9 cellular contexts compared by ENCODE assay signal in genomic region chr2:133171396-133172004, GRCh38.
DNase-seq lines count a peak whose midpoint lies in the region; ATAC-seq and TF ChIP-seq lines count a peak whose summit lies in the region.
"Had no signal": no experiment of that assay in that cellular context is flagged by ENCODE, and none has a peak within 500 bp of the region (broad histone marks: within the 10 kb centered on the region; RNA-seq: fewer than 3 reads in every experiment).

No MANE protein-coding gene starts in this region.

- peaks cover 10% of the 10 kb centered on the region for H3K27me3 Mint-ChIP-seq in MCF 10A (ENCODE audit: insufficient read depth, unreplicated experiment)

- H3K27me3 ChIP-seq in liver (ENCODE audit: control insufficient read depth in 4 of 4, insufficient read depth in 4 of 4, low read length in 3 of 4): no peaks in the 10 kb centered on the region
- H3K27me3 ChIP-seq in MG63: no peaks in the 10 kb centered on the region
- H3K27me3 ChIP-seq: SJCRH30 had no signal

- WGBS in liver: 24% methylated on average over 3 of the region's 3 CpGs

- TF ChIP-seq CTCF in MCF 10A (IDR thresholded peaks at IDR 0.05; ENCODE audit: unreplicated experiment): peak; percentile 57
- peak; percentile 74 for TF ChIP-seq CTCF in liver (IDR thresholded peaks at IDR 0.05; ENCODE audit: low read depth, low read length, missing input control)

- H3K36me3 ChIP-seq in liver (ENCODE audit: control insufficient read depth in 4 of 4, insufficient read depth in 3 of 4, low read depth in 1 of 4, low read length in 3 of 4) (no peaks in the 10 kb centered on the region), MG63 (no peaks in the 10 kb centered on the region)
- H3K36me3 ChIP-seq: SJCRH30 had no signal

- no peaks in the 10 kb centered on the region for H3K4me1 Mint-ChIP-seq in MCF 10A (ENCODE audit: insufficient read depth, unreplicated experiment)

- BruUV-seq in MCF 10A (replicated peaks; lab: Mats Ljungman, UMichigan): no TSS peak

- DNase-seq in DMS53 treated with DMSO at 0.1 percent for 48 hours (lab: John Stamatoyannopoulos, UW; ENCODE audit: unreplicated experiment) (peak; percentile 18), NCI-H510A (lab: John Stamatoyannopoulos, UW) (peak; percentile 12), MCF 10A (ENCODE audit: unreplicated experiment) (peak; percentile 62), MG63 (no peak)

- peak; percentile 93 to 96 for TF ChIP-seq RAD21 in liver (IDR thresholded peaks at IDR 0.05)

- no peaks in the 10 kb centered on the region for H3K9me3 Mint-ChIP-seq in MCF 10A (ENCODE audit: unreplicated experiment)

- POLR2A ChIA-PET in MCF 10A (lab: Yijun Ruan, JAX): no interaction called here

- intact Hi-C loops in MCF 10A (cut with micrococcal nuclease): loop anchor here (1.0 to 10.0 kb wide), 7 partner anchors 494 to 903 kb away; no protein-coding TSS in a partner anchor

- CTCF ChIA-PET in MCF 10A (lab: Yijun Ruan, JAX): interaction anchor here (0.6 to 2.3 kb wide), 14 partner anchors 11 to 1053 kb away, joined by 3 to 19 read pairs (median 4); no protein-coding TSS in a partner anchor

- ATAC-seq in HG02981 (IDR thresholded peaks at IDR 0.05; ENCODE audit: unreplicated experiment): peak; percentile 53
- no peak for ATAC-seq in HG03045 (IDR thresholded peaks at IDR 0.05; ENCODE audit: unreplicated experiment)
- ATAC-seq in GM18858 (IDR thresholded peaks at IDR 0.05; ENCODE audit: unreplicated experiment): no peak

- no peak overlapping the region for H3K27ac ChIP-seq in liver (ENCODE audit: low read depth in 1 of 2, low read length in 2 of 2)
- H3K27ac ChIP-seq: SJCRH30 had no signal

- H3K4me3 ChIP-seq in liver (ENCODE audit: low read depth in 1 of 3, low read length in 3 of 3) (no peak overlapping the region), MG63 (no peak overlapping the region)
- H3K4me3 ChIP-seq: SJCRH30 had no signal

- peaks cover 0 to 5% (median 1%) of the 10 kb centered on the region in 4 donors for H3K4me1 ChIP-seq in liver (ENCODE audit: control insufficient read depth in 4 of 4, insufficient read depth in 4 of 4, low read length in 3 of 4)
- H3K4me1 ChIP-seq: SJCRH30 had no signal

- no peaks in the 10 kb centered on the region for H3K36me3 Mint-ChIP-seq in MCF 10A (ENCODE audit: insufficient read depth, unreplicated experiment)

- H3K4me3 Mint-ChIP-seq in MCF 10A (ENCODE audit: unreplicated experiment): no peak overlapping the region

- H3K9me3 ChIP-seq in liver (ENCODE audit: control insufficient read depth in 4 of 4, low read length in 3 of 4) (no peaks in the 10 kb centered on the region), MG63 (no peaks in the 10 kb centered on the region)
- H3K9me3 ChIP-seq: SJCRH30 had no signal

- no peak overlapping the region for H3K27ac Mint-ChIP-seq in MCF 10A (ENCODE audit: low read depth, unreplicated experiment)

- H3K9ac ChIP-seq in liver (ENCODE audit: low read depth in 1 of 2, low read length in 2 of 2): no peak overlapping the region

TF ChIP-seq in liver, 16 proteins besides CTCF, POLR2A, EP300 and RAD21:
- TF ChIP-seq, protein P1, sequence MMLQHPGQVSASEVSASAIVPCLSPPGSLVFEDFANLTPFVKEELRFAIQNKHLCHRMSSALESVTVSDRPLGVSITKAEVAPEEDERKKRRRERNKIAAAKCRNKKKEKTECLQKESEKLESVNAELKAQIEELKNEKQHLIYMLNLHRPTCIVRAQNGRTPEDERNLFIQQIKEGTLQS (IDR thresholded peaks at IDR 0.05): no peak
- TF ChIP-seq HNF4A (conservative IDR thresholded peaks at IDR 0.05) (no peak), EGR1 (IDR thresholded peaks at IDR 0.05; ENCODE audit: low read depth in 2 of 2) (no peak), FOXA2 (IDR thresholded peaks at IDR 0.05) (no peak), NR2F2 (IDR thresholded peaks at IDR 0.05) (no peak), FOXA1 (IDR thresholded peaks at IDR 0.05) (no peak), SP1 (IDR thresholded peaks at IDR 0.05) (no peak), YY1 (IDR thresholded peaks at IDR 0.05) (no peak), TAF1 (conservative IDR thresholded peaks at IDR 0.05) (no peak), RXRA (IDR thresholded peaks at IDR 0.05) (no peak), HNF4G (IDR thresholded peaks at IDR 0.05) (no peak), GABPA (IDR thresholded peaks at IDR 0.05 in 1 of 2, conservative IDR thresholded peaks at IDR 0.05 in 1 of 2) (no peak), REST (IDR thresholded peaks at IDR 0.05) (no peak), JUND (IDR thresholded peaks at IDR 0.05) (no peak), MAX (IDR thresholded peaks at IDR 0.05) (no peak)
- TF ChIP-seq, protein P2, sequence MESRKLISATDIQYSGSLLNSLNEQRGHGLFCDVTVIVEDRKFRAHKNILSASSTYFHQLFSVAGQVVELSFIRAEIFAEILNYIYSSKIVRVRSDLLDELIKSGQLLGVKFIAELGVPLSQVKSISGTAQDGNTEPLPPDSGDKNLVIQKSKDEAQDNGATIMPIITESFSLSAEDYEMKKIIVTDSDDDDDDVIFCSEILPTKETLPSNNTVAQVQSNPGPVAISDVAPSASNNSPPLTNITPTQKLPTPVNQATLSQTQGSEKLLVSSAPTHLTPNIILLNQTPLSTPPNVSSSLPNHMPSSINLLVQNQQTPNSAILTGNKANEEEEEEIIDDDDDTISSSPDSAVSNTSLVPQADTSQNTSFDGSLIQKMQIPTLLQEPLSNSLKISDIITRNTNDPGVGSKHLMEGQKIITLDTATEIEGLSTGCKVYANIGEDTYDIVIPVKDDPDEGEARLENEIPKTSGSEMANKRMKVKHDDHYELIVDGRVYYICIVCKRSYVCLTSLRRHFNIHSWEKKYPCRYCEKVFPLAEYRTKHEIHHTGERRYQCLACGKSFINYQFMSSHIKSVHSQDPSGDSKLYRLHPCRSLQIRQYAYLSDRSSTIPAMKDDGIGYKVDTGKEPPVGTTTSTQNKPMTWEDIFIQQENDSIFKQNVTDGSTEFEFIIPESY (IDR thresholded peaks at IDR 0.05): no peak
